In genomic region chr1:111463029-111463683, GRCh38 we compare ENCODE assay signal across 10 cellular contexts. TPM values are rescaled to one million over a fixed set of nuclear protein-coding genes. Genes with fewer than 3 reads are reported as not detected.
DNase-seq lines count a peak whose midpoint lies in the region; ATAC-seq and TF ChIP-seq lines count a peak whose summit lies in the region.
"Had no signal": no experiment of that assay in that cellular context is flagged by ENCODE, and none has a peak within 500 bp of the region (broad histone marks: within the 10 kb centered on the region; RNA-seq: fewer than 3 reads in every experiment).

No MANE protein-coding gene starts in this region.

- H3K9me3 Mint-ChIP-seq in CD4-positive, alpha-beta T cell, result no peaks in the 10 kb centered on the region
- H3K9me3 Mint-ChIP-seq in activated CD4-positive, alpha-beta T cell treated with anti-CD3 and anti-CD28 coated beads, Interleukin-2, amount 10 ng/mL, durations not matched to agents 24 days and 14 days, result peaks cover 3% of the 10 kb centered on the region
- no peaks in the 10 kb centered on the region for H3K9me3 Mint-ChIP-seq in endodermal cell

- no peak overlapping the region for H2AFZ ChIP-seq in IMR-90 (replicated peaks; ENCODE audit: low read length, poor library complexity)

- ATAC-seq in CD4-positive, alpha-beta T cell (ENCODE audit: poor library complexity), result no peak
- peak; percentile 81 for ATAC-seq in IMR-90 (ENCODE audit: low read depth)
- ATAC-seq in GM21737 (IDR thresholded peaks at IDR 0.05; ENCODE audit: unreplicated experiment), result no peak
- ATAC-seq in HG02884 (IDR thresholded peaks at IDR 0.05; ENCODE audit: unreplicated experiment), result no peak

- 0 out of 2 replicates have a peak overlapping the region, but pooled peaks have one; percentile 29 for H2AK5ac ChIP-seq in IMR-90 (ENCODE audit: low read depth, low read length)

- H2BK20ac ChIP-seq in IMR-90 (ENCODE audit: low read depth, low read length), result no peak overlapping the region

- peak overlapping the region; percentile 18 for H3K27ac Mint-ChIP-seq in CD4-positive, alpha-beta T cell
- H3K27ac Mint-ChIP-seq in activated CD4-positive, alpha-beta T cell treated with anti-CD3 and anti-CD28 coated beads, Interleukin-2, amount 10 ng/mL, durations not matched to agents 24 days and 14 days, result no peak overlapping the region
- H3K27ac Mint-ChIP-seq in endodermal cell, result no peak overlapping the region

- no peak for TF ChIP-seq CTCF in CD4-positive, alpha-beta T cell (IDR thresholded peaks at IDR 0.05)
- TF ChIP-seq CTCF in IMR-90 (conservative IDR thresholded peaks at IDR 0.05; ENCODE audit: low read depth, low read length) (no peak), endodermal cell (conservative IDR thresholded peaks at IDR 0.05) (no peak)

- no peak overlapping the region for H2AK9ac ChIP-seq in IMR-90 (replicated peaks; ENCODE audit: low read depth, low read length, poor library complexity)

- CTCF ChIA-PET in CD4-positive, alpha-beta T cell (lab: Charles Lee), result interaction anchor here (1.4 kb wide), 1 partner anchor 45 kb away, joined by 3 read pairs; no protein-coding TSS in a partner anchor
- CTCF ChIA-PET in IMR-90 (lab: Yijun Ruan, JAX), result interaction anchor here (0.6 to 1.4 kb wide), 3 partner anchors 10 to 192 kb away, joined by 3 to 6 read pairs (median 3); no protein-coding TSS in a partner anchor

- no peaks in the 10 kb centered on the region for H3K27me3 ChIP-seq in CD4-positive, alpha-beta T cell (ENCODE audit: control insufficient read depth, insufficient read depth, low read length)
- H3K27me3 ChIP-seq in IMR-90 (ENCODE audit: control insufficient read depth, insufficient read depth, low read length), result no peaks in the 10 kb centered on the region
- H3K27me3 ChIP-seq in muscle layer of colon (ENCODE audit: control insufficient read depth in 1 of 2, insufficient read depth in 2 of 2, low read length in 2 of 2), result no peaks in the 10 kb centered on the region
- H3K27me3 ChIP-seq in endodermal cell (ENCODE audit: control insufficient read depth, insufficient read depth, low read length, poor library complexity, severe bottlenecking), result no peaks in the 10 kb centered on the region
- H3K27me3 ChIP-seq: dorsolateral prefrontal cortex had no signal

- dilution Hi-C loops in IMR-90 (cut with HindIII; ENCODE audit: low sequenced_read_pairs, unreplicated experiment), result loop anchor here (25.0 kb wide), 1 partner anchor 299 kb away; the partner anchor contains the start of gene DDX20

- no peak overlapping the region for H3K4me3 ChIP-seq in IMR-90 (ENCODE audit: insufficient read depth, low read depth, low read length)
- no peak overlapping the region for H3K4me3 ChIP-seq in muscle layer of colon (ENCODE audit: low read depth in 1 of 2, low read length in 2 of 2)
- no peak overlapping the region for H3K4me3 ChIP-seq in endodermal cell (ENCODE audit: low read length)
- H3K4me3 ChIP-seq: dorsolateral prefrontal cortex had no signal

- no peak overlapping the region for H3K18ac ChIP-seq in IMR-90 (ENCODE audit: low read depth, low read length)

- DNase-seq in CD4-positive, alpha-beta T cell, result no peak
- peak; percentile 84 for DNase-seq in IMR-90
- DNase-seq in amniotic epithelial cell (ENCODE audit: low read depth), result peak; percentile 85
- DNase-seq in activated CD4-positive, alpha-beta T cell treated with anti-CD3 and anti-CD28 coated beads, Interleukin-2, amount 10 ng/mL, durations not matched to agents 24 days and 14 days, result no peak
- DNase-seq in endodermal cell, result no peak
- DNase-seq: dorsolateral prefrontal cortex, posterior cingulate gyrus had no signal

- H3K27me3 Mint-ChIP-seq in CD4-positive, alpha-beta T cell, result no peaks in the 10 kb centered on the region
- H3K27me3 Mint-ChIP-seq in activated CD4-positive, alpha-beta T cell treated with anti-CD3 and anti-CD28 coated beads, Interleukin-2, amount 10 ng/mL, durations not matched to agents 24 days and 14 days, result no peaks in the 10 kb centered on the region
- H3K27me3 Mint-ChIP-seq in endodermal cell (ENCODE audit: insufficient read depth), result no peaks in the 10 kb centered on the region

- H3K9ac ChIP-seq in IMR-90 (ENCODE audit: low read depth, low read length), result no peak overlapping the region
- H3K9ac ChIP-seq in muscle layer of colon (ENCODE audit: low read length), result no peak overlapping the region
- no peak overlapping the region for H3K9ac ChIP-seq in endodermal cell (ENCODE audit: extremely low read depth, low read length, poor library complexity, severe bottlenecking)

- peaks cover 23% of the 10 kb centered on the region for H3K4me1 Mint-ChIP-seq in CD4-positive, alpha-beta T cell (ENCODE audit: low read depth)
- H3K4me1 Mint-ChIP-seq in activated CD4-positive, alpha-beta T cell treated with anti-CD3 and anti-CD28 coated beads, Interleukin-2, amount 10 ng/mL, durations not matched to agents 24 days and 14 days, result peaks cover 11% of the 10 kb centered on the region
- peaks cover 6% of the 10 kb centered on the region for H3K4me1 Mint-ChIP-seq in endodermal cell

- no peak overlapping the region for H3K4ac ChIP-seq in IMR-90 (ENCODE audit: low read depth, low read length)

- no peak overlapping the region for H4K5ac ChIP-seq in IMR-90 (ENCODE audit: low read depth, low read length)

- H3K14ac ChIP-seq in IMR-90 (replicated peaks; ENCODE audit: low read depth, low read length), result peak overlapping the region; percentile 10; the same call in 1 of the 2 replicates

- H3K56ac ChIP-seq in IMR-90 (ENCODE audit: extremely low read depth, insufficient read depth, low read length), result no peak overlapping the region

- in situ Hi-C loops in IMR-90 (cut with MboI; ENCODE audit: low sequenced_read_pairs), result no loop called here

- H2BK5ac ChIP-seq in IMR-90 (ENCODE audit: low read depth, low read length, poor library complexity, severe bottlenecking), result peak overlapping the region; percentile 55

- no peak overlapping the region for H4K91ac ChIP-seq in IMR-90 (ENCODE audit: insufficient read depth, low read depth, low read length)

- H3K9me3 ChIP-seq in CD4-positive, alpha-beta T cell (ENCODE audit: control insufficient read depth, low read length), result no peaks in the 10 kb centered on the region
- H3K9me3 ChIP-seq in IMR-90 (ENCODE audit: control insufficient read depth, insufficient read depth, low read length) (no peaks in the 10 kb centered on the region), muscle layer of colon (ENCODE audit: low read length) (no peaks in the 10 kb centered on the region), endodermal cell (ENCODE audit: control insufficient read depth, low read length) (no peaks in the 10 kb centered on the region)

- peak overlapping the region; percentile 4; the same call in 1 of the 2 replicates for H3K23ac ChIP-seq in IMR-90 (ENCODE audit: low read depth, low read length)

- no peak for TF ChIP-seq RAD21 in IMR-90 (IDR thresholded peaks at IDR 0.05; ENCODE audit: low read length)

- no TSS peak for BruUV-seq in IMR-90 (replicated peaks; lab: Mats Ljungman, UMichigan)

- intact Hi-C loops in CD4-positive, alpha-beta T cell (cut with DNase I, micrococcal nuclease), result no loop called here
- intact Hi-C loops in IMR-90 (cut with micrococcal nuclease), result no loop called here
- intact Hi-C loops in activated CD4-positive, alpha-beta T cell treated with anti-CD3 and anti-CD28 coated beads, Interleukin-2, amount 10 ng/mL, durations not matched to agents 24 days and 14 days (cut with micrococcal nuclease), result loop anchor here (2.0 kb wide), 1 partner anchor 22 kb away; no protein-coding TSS in a partner anchor

- no peak overlapping the region for H3K4me3 Mint-ChIP-seq in CD4-positive, alpha-beta T cell
- H3K4me3 Mint-ChIP-seq in activated CD4-positive, alpha-beta T cell treated with anti-CD3 and anti-CD28 coated beads, Interleukin-2, amount 10 ng/mL, durations not matched to agents 24 days and 14 days, result no peak overlapping the region
- no peak overlapping the region for H3K4me3 Mint-ChIP-seq in endodermal cell

- POLR2A ChIA-PET in CD4-positive, alpha-beta T cell (lab: Charles Lee), result interaction anchor here (2.3 to 2.4 kb wide), 2 partner anchors 14 to 45 kb away, joined by 7 to 8 read pairs; no protein-coding TSS in a partner anchor
- POLR2A ChIA-PET in IMR-90 (lab: Charles Lee; ENCODE audit: unreplicated experiment), result interaction anchor here (0.5 kb wide), 1 partner anchor 198 kb away, joined by 7 read pairs; no protein-coding TSS in a partner anchor

- H3K36me3 ChIP-seq in IMR-90 (ENCODE audit: control insufficient read depth, insufficient read depth, low read length), result peaks cover 22% of the 10 kb centered on the region
- peaks cover 36% of the 10 kb centered on the region for H3K36me3 ChIP-seq in muscle layer of colon (ENCODE audit: insufficient read depth, low read length)
- peaks cover 40% of the 10 kb centered on the region for H3K36me3 ChIP-seq in endodermal cell (ENCODE audit: control insufficient read depth, insufficient read depth, low read length)

- H3K27ac ChIP-seq in CD4-positive, alpha-beta T cell (ENCODE audit: low read depth, low read length), result no peak overlapping the region
- H3K27ac ChIP-seq in IMR-90 (ENCODE audit: insufficient read depth, low read length) (peak overlapping the region; percentile 51; the same call in 1 of the 2 replicates), muscle layer of colon (ENCODE audit: low read depth, low read length) (peak overlapping the region; percentile 42), endodermal cell (ENCODE audit: low read depth, low read length) (no peak overlapping the region)
- H3K27ac ChIP-seq: dorsolateral prefrontal cortex had no signal

- no peak overlapping the region for H2BK120ac ChIP-seq in IMR-90 (ENCODE audit: low read depth, low read length)

- H3K9me1 ChIP-seq in IMR-90 (ENCODE audit: insufficient read depth, low read length), result peaks cover 9% of the 10 kb centered on the region; the same call in 1 of the 2 replicates

- WGBS in IMR-90 (ENCODE audit: extremely low coverage in 2 of 2, insufficient read length in 1 of 2), 2 experiments, result 0% methylated on average over 1 of the region's 4 CpGs; no CpG with 5 or more reads in 1 of the 2 experiments
- WGBS in endodermal cell (ENCODE audit: insufficient coverage in 1 of 2, insufficient read length in 1 of 2), 2 experiments, result 95 to 100% methylated on average over 2 to 4 of the region's 4 CpGs

- H2BK15ac ChIP-seq in IMR-90 (ENCODE audit: low read depth, low read length), result no peak overlapping the region

- peaks cover 76% of the 10 kb centered on the region for H3K36me3 Mint-ChIP-seq in CD4-positive, alpha-beta T cell (ENCODE audit: low read depth)
- H3K36me3 Mint-ChIP-seq in activated CD4-positive, alpha-beta T cell treated with anti-CD3 and anti-CD28 coated beads, Interleukin-2, amount 10 ng/mL, durations not matched to agents 24 days and 14 days (ENCODE audit: low read depth), result peaks cover 44% of the 10 kb centered on the region
- H3K36me3 Mint-ChIP-seq in endodermal cell (ENCODE audit: low read depth), result peaks cover 24% of the 10 kb centered on the region

- peaks cover 0 to 4% of the 10 kb centered on the region in 2 experiments; a peak in 1 of 4 replicates for H3K79me1 ChIP-seq in IMR-90 (ENCODE audit: low read depth in 1 of 2, low read length in 2 of 2)

- peak overlapping the region; percentile 16 for H3K4me2 ChIP-seq in IMR-90 (ENCODE audit: low read depth, low read length)

- no peaks in the 10 kb centered on the region for H3K4me1 ChIP-seq in IMR-90 (ENCODE audit: control insufficient read depth, insufficient read depth, low read length)
- peaks cover 7% of the 10 kb centered on the region for H3K4me1 ChIP-seq in muscle layer of colon (ENCODE audit: insufficient read depth, low read length)
- peaks cover 4% of the 10 kb centered on the region for H3K4me1 ChIP-seq in endodermal cell (ENCODE audit: control insufficient read depth, insufficient read depth, low read length)

- H4K20me1 ChIP-seq in IMR-90 (ENCODE audit: insufficient read depth, low read length), result peaks cover 9% of the 10 kb centered on the region; the same call in 1 of the 2 replicates

- H4K8ac ChIP-seq in IMR-90 (ENCODE audit: low read depth in 2 of 2, low read length in 2 of 2), result peak overlapping the region in 1 of 2 experiments; percentile 55; a peak in 2 of 4 replicates

- TF ChIP-seq POLR2A in IMR-90 (IDR thresholded peaks at IDR 0.05; ENCODE audit: low read depth, low read length), result no peak

RNA-seq across cellular contexts. Expression of gene C1orf162, which starts 10.6 kb away (rescaled TPM):
- 10 to 100 TPM; 21.0 to 22.1 TPM for total RNA-seq in CD4-positive, alpha-beta T cell
- total RNA-seq in IMR-90 (2012; rRNA removed) (not detected in 2 replicates), endodermal cell (under 1 TPM; 0.26 to 0.60 TPM)
- 0.12 TPM in 1 of 2 replicates, not detected in the other for polyA plus RNA-seq in IMR-90 (2012; rRNA removed)
- 0.04 TPM in 1 of 2 replicates, not detected in the other for polyA plus RNA-seq in IMR-90 (2012; cell fraction: cytosol; rRNA removed)
- polyA plus RNA-seq in IMR-90 (2012; cell fraction: nucleus; rRNA removed; ENCODE audit: low replicate concordance), result 0.10 and 0.83 TPM in 2 replicates
- total RNA-seq in activated CD4-positive, alpha-beta T cell treated with anti-CD3 and anti-CD28 coated beads, Interleukin-2, amount 10 ng/mL, durations not matched to agents 24 days and 14 days, result 2.1 and 2.7 TPM in 2 replicates
- polyA plus RNA-seq in endodermal cell (2013, experiment 1 of 2), result 0.93 TPM
- 0.95 TPM for polyA plus RNA-seq in endodermal cell (2013, experiment 2 of 2)

RNA-seq across cellular contexts. Expression of gene ATP5PB, which starts 13.9 kb away (rescaled TPM):
- 10 to 100 TPM; 47.3 to 51.5 TPM for total RNA-seq in CD4-positive, alpha-beta T cell
- 234 and 382 TPM in 2 replicates for total RNA-seq in IMR-90 (2012; rRNA removed)
- polyA plus RNA-seq in IMR-90 (2012; rRNA removed), result 265 and 301 TPM in 2 replicates
- 35.0 and 120 TPM in 2 replicates for polyA plus RNA-seq in IMR-90 (2012; cell fraction: cytosol; rRNA removed)
- 17.2 and 102 TPM in 2 replicates for polyA plus RNA-seq in IMR-90 (2012; cell fraction: nucleus; rRNA removed; ENCODE audit: low replicate concordance)
- total RNA-seq in activated CD4-positive, alpha-beta T cell treated with anti-CD3 and anti-CD28 coated beads, Interleukin-2, amount 10 ng/mL, durations not matched to agents 24 days and 14 days, result 308 and 325 TPM in 2 replicates
- 100 to 1,000 TPM; 165 to 181 TPM for total RNA-seq in endodermal cell
- 310 TPM for polyA plus RNA-seq in endodermal cell (2013, experiment 1 of 2)
- polyA plus RNA-seq in endodermal cell (2013, experiment 2 of 2), result 311 TPM

RNA-seq across cellular contexts. Expression of gene WDR77, which starts 14.1 kb away (rescaled TPM):
- 10 to 100 TPM; 12.4 to 15.1 TPM for total RNA-seq in CD4-positive, alpha-beta T cell
- 73.6 and 80.8 TPM in 2 replicates for total RNA-seq in IMR-90 (2012; rRNA removed)
- polyA plus RNA-seq in IMR-90 (2012; rRNA removed), result 87.0 and 91.9 TPM in 2 replicates
- polyA plus RNA-seq in IMR-90 (2012; cell fraction: cytosol; rRNA removed), result 57.6 and 99.7 TPM in 2 replicates
- polyA plus RNA-seq in IMR-90 (2012; cell fraction: nucleus; rRNA removed; ENCODE audit: low replicate concordance), result 121 and 127 TPM in 2 replicates
- total RNA-seq in activated CD4-positive, alpha-beta T cell treated with anti-CD3 and anti-CD28 coated beads, Interleukin-2, amount 10 ng/mL, durations not matched to agents 24 days and 14 days, result 60.9 and 65.0 TPM in 2 replicates
- 10 to 100 TPM; 60.4 to 68.4 TPM for total RNA-seq in endodermal cell
- polyA plus RNA-seq in endodermal cell (2013, experiment 1 of 2), result 41.7 TPM
- 39.0 TPM for polyA plus RNA-seq in endodermal cell (2013, experiment 2 of 2)

RNA-seq across cellular contexts. Expression of gene OVGP1, which starts 35.6 kb away (rescaled TPM):
- total RNA-seq in CD4-positive, alpha-beta T cell, result 10 to 100 TPM; 10.2 to 11.7 TPM
- total RNA-seq in IMR-90 (2012; rRNA removed) (under 0.01 and 0.18 TPM in 2 replicates), endodermal cell (1 to 10 TPM in 1 of 2 donors, under 1 TPM in 1; 0.73 to 4.2 TPM)
- polyA plus RNA-seq in IMR-90 (2012; rRNA removed), result 0.50 and 0.58 TPM in 2 replicates
- polyA plus RNA-seq in IMR-90 (2012; cell fraction: cytosol; rRNA removed), result 0.05 and 0.09 TPM in 2 replicates
- 2.5 and 6.4 TPM in 2 replicates for polyA plus RNA-seq in IMR-90 (2012; cell fraction: nucleus; rRNA removed; ENCODE audit: low replicate concordance)
- 0.65 and 0.71 TPM in 2 replicates for total RNA-seq in activated CD4-positive, alpha-beta T cell treated with anti-CD3 and anti-CD28 coated beads, Interleukin-2, amount 10 ng/mL, durations not matched to agents 24 days and 14 days
- polyA plus RNA-seq in endodermal cell (2013, experiment 1 of 2), result 2.2 TPM
- polyA plus RNA-seq in endodermal cell (2013, experiment 2 of 2), result 2.3 TPM

RNA-seq across cellular contexts. Expression of gene ADORA3, which starts 40.3 kb away (rescaled TPM):
- not detected for total RNA-seq in CD4-positive, alpha-beta T cell
- total RNA-seq in IMR-90 (2012; rRNA removed) (not detected in 2 replicates), endodermal cell (not detected)
- not detected in 2 replicates for polyA plus RNA-seq in IMR-90 (2012; rRNA removed)
- not detected in 2 replicates for polyA plus RNA-seq in IMR-90 (2012; cell fraction: cytosol; rRNA removed)
- 0.03 TPM in 1 of 2 replicates, not detected in the other for polyA plus RNA-seq in IMR-90 (2012; cell fraction: nucleus; rRNA removed; ENCODE audit: low replicate concordance)
- not detected in 2 replicates for total RNA-seq in activated CD4-positive, alpha-beta T cell treated with anti-CD3 and anti-CD28 coated beads, Interleukin-2, amount 10 ng/mL, durations not matched to agents 24 days and 14 days
- not detected for polyA plus RNA-seq in endodermal cell (2013, experiment 1 of 2)
- polyA plus RNA-seq in endodermal cell (2013, experiment 2 of 2), result not detected

Comparison
In these comparisons a context has a peak if more than half of its experiments do, and no peak if none do; other contexts are left out.
1. DNase-seq: peak in IMR-90 (single experiment) and amniotic epithelial cell (single experiment); none in CD4-positive, alpha-beta T cell (0 of 10), activated CD4-positive, alpha-beta T cell treated with anti-CD3 and anti-CD28 coated beads, Interleukin-2, amount 10 ng/mL, durations not matched to agents 24 days and 14 days (single experiment) and endodermal cell (single experiment).
2. H3K27ac ChIP-seq: peak in IMR-90 (single experiment) and muscle layer of colon (single experiment); none in CD4-positive, alpha-beta T cell (single experiment) and endodermal cell (single experiment).